ENCODE assay signal across 26 cellular contexts in genomic region chr3:46271209-46271608, GRCh38. TPM values are rescaled to one million over a fixed set of nuclear protein-coding genes. Genes with fewer than 3 reads are reported as not detected.
"Had no signal": no experiment of that assay in that cellular context is flagged by ENCODE, and none has a peak within 500 bp of the region (broad histone marks: within the 10 kb centered on the region; RNA-seq: fewer than 3 reads in every experiment).

No MANE protein-coding gene starts in this region.

- DNase-seq: activated CD4-positive, alpha-beta T cell treated with anti-CD3 and anti-CD28 coated beads, Interleukin-2, amount 10 ng/mL, durations not matched to agents 24 days and 14 days; activated CD4-positive, alpha-beta T cell treated with anti-CD3 and anti-CD28 coated beads, Interleukin-2, amount 50 U/mL, for 4 hours; activated CD8-positive, alpha-beta T cell treated with anti-CD3 and anti-CD28 coated beads for 36 hours; activated gamma-delta T cell; activated naive CD4-positive, alpha-beta T cell treated with Interleukin-2 at 50 U/mL for 16 hours; activated naive CD8-positive, alpha-beta T cell treated with anti-CD3 and anti-CD28 coated beads, Interleukin-2, amount 10 ng/mL, durations not matched to agents 7 days and 5 days; activated T-cell treated with anti-CD3 and anti-CD28 coated beads, Interleukin-2, amount 50 U/mL, for 24 hours; amygdala; NCI-H1092 treated with DMSO at 0.1 percent for 48 hours; NCI-H1417; NCI-H146; NCI-H187; NCI-H2081 treated with DMSO at 0.1 percent for 48 hours; NCI-H226; NCI-H446 treated with DMSO at 0.1 percent for 48 hours; NCI-H524; NCI-H69; Right ventricle myocardium superior; T1000 had no signal

- H3K4me3 ChIP-seq: ascending aorta, cardiac muscle cell had no signal

- H3K36me3 ChIP-seq: ascending aorta, cardiac muscle cell had no signal

- H3K27me3 ChIP-seq: ascending aorta, cardiac muscle cell had no signal

- H3K9ac ChIP-seq: KMS-11 had no signal

- ATAC-seq: activated CD8-positive, alpha-beta T cell treated with anti-CD3 and anti-CD28 coated beads for 36 hours had no signal

- H3K27ac ChIP-seq: ascending aorta, cardiac muscle cell, KMS-11 had no signal

- H3K4me1 ChIP-seq: ascending aorta had no signal

- H3K4me2 ChIP-seq: KMS-11 had no signal

- H3K9me3 ChIP-seq: ascending aorta had no signal

RNA-seq across cellular contexts. Expression of gene CCR3, which starts 28.9 kb away (rescaled TPM):
- total RNA-seq: activated CD4-positive, alpha-beta T cell treated with anti-CD3 and anti-CD28 coated beads, Interleukin-2, amount 10 ng/mL, durations not matched to agents 24 days and 14 days; activated CD8-positive, alpha-beta memory T cell treated with anti-CD3 and anti-CD28 coated beads for 36 hours; activated CD8-positive, alpha-beta T cell treated with anti-CD3 and anti-CD28 coated beads for 36 hours; activated T-helper 2 cell treated with anti-CD3 and anti-CD28 coated beads, Interferon-gamma antibody, Interleukin-2, Interleukin-4, amounts not matched to agents 10 μg/mL and 5 μg/mL and 100 μg/mL, durations not matched to agents 14 hours and 24 hours and 36 hours; ascending aorta; cardiac muscle cell; LHCN-M2; OCI-LY7; Right ventricle myocardium superior had no signal
- polyA plus RNA-seq: cardiac muscle cell had no signal
